In the genomic region with DNA sequence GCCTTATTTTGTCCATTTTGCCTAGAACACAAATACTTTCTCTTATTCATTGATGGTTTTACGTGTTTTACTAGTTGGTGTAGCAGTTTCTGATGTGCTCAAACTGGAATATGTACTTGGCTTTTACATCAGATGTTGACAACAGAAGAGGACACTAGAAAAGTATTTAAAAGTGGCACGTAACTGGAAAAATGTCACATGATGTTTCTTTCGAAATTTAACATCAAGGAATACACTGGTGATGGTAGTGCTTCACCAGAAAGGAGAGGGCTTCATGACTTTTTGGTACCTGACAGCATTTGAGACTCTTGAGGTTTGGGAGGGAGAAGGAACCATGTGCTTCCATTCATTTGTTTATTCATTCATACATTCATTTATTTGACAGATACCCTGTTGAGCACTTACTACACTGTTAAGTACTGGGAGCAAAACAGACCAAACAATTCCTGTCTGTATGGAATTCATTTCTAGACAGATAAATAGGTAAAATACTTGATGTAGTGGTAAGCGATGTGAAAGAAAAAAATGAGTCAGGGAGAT, we compare ENCODE assay signal across 8 cellular contexts. TPM values are rescaled to one million over a fixed set of nuclear protein-coding genes. Genes with fewer than 3 reads are reported as not detected.
A peak's percentile ranks its signal among the peaks of the same experiment; 100 is the strongest.
DNase-seq lines count a peak whose midpoint lies in the region; ATAC-seq and TF ChIP-seq lines count a peak whose summit lies in the region.

No MANE protein-coding gene starts in this region.

- ATAC-seq in activated naive CD8-positive, alpha-beta T cell treated with anti-CD3 and anti-CD28 coated beads, Interleukin-2, amount 50 U/mL, for 24 hours, result no peak
- ATAC-seq in left lung, result no peak

- no peak for TF ChIP-seq CTCF in left lung (IDR thresholded peaks at IDR 0.05)

- H3K4me1 ChIP-seq in left lung, result peaks cover 24 to 35% of the 10 kb centered on the region in 2 donors
- H3K4me1 ChIP-seq in thymus (ENCODE audit: control insufficient read depth, insufficient read depth, low read length), result peaks cover 9% of the 10 kb centered on the region

- CTCF ChIA-PET in activated naive CD4-positive, alpha-beta T cell treated with anti-CD3 and anti-CD28 coated beads, Interleukin-2, amount 10 ng/mL, durations not matched to agents 7 days and 5 days (lab: Charles Lee), result no interaction called here

- peaks cover 10% of the 10 kb centered on the region for H3K27me3 Mint-ChIP-seq in activated naive CD4-positive, alpha-beta T cell treated with anti-CD3 and anti-CD28 coated beads, Interleukin-2, amount 10 ng/mL, durations not matched to agents 7 days and 5 days
- H3K27me3 Mint-ChIP-seq in activated naive CD8-positive, alpha-beta T cell treated with anti-CD3 and anti-CD28 coated beads, Interleukin-2, amount 50 U/mL, for 24 hours, result no peaks in the 10 kb centered on the region

- intact Hi-C loops in left lung (cut with DNase I), result no loop called here

- DNase-seq in activated naive CD4-positive, alpha-beta T cell treated with anti-CD3 and anti-CD28 coated beads, Interleukin-2, amount 10 ng/mL, durations not matched to agents 7 days and 5 days, result no peak
- DNase-seq in activated naive CD4-positive, alpha-beta T cell treated with anti-CD3 and anti-CD28 coated beads, Interleukin-2, amount 50 U/mL, for 16 hours, result no peak
- DNase-seq in activated naive CD8-positive, alpha-beta T cell treated with anti-CD3 and anti-CD28 coated beads, Interleukin-2, amount 50 U/mL, for 24 hours, result no peak
- no peak for DNase-seq in left lung
- no peak for DNase-seq in GM03348 (ENCODE audit: low spot score)
- no peak for DNase-seq in NCI-H1417 treated with DMSO at 0.1 percent for 48 hours (lab: John Stamatoyannopoulos, UW)
- no peak for DNase-seq in SKM-1 (lab: John Stamatoyannopoulos, UW; ENCODE audit: unreplicated experiment)

- H3K36me3 Mint-ChIP-seq in activated naive CD4-positive, alpha-beta T cell treated with anti-CD3 and anti-CD28 coated beads, Interleukin-2, amount 10 ng/mL, durations not matched to agents 7 days and 5 days, result peaks cover 36% of the 10 kb centered on the region
- peaks cover 26% of the 10 kb centered on the region for H3K36me3 Mint-ChIP-seq in activated naive CD8-positive, alpha-beta T cell treated with anti-CD3 and anti-CD28 coated beads, Interleukin-2, amount 50 U/mL, for 24 hours (ENCODE audit: low read depth)

- H3K4me1 Mint-ChIP-seq in activated naive CD4-positive, alpha-beta T cell treated with anti-CD3 and anti-CD28 coated beads, Interleukin-2, amount 10 ng/mL, durations not matched to agents 7 days and 5 days, result peaks cover 41% of the 10 kb centered on the region
- peaks cover 35% of the 10 kb centered on the region for H3K4me1 Mint-ChIP-seq in activated naive CD8-positive, alpha-beta T cell treated with anti-CD3 and anti-CD28 coated beads, Interleukin-2, amount 50 U/mL, for 24 hours

- peak overlapping the region; percentile 89 for H3K4me3 Mint-ChIP-seq in activated naive CD4-positive, alpha-beta T cell treated with anti-CD3 and anti-CD28 coated beads, Interleukin-2, amount 10 ng/mL, durations not matched to agents 7 days and 5 days
- peak overlapping the region; percentile 95 for H3K4me3 Mint-ChIP-seq in activated naive CD8-positive, alpha-beta T cell treated with anti-CD3 and anti-CD28 coated beads, Interleukin-2, amount 50 U/mL, for 24 hours

- H3K9me3 Mint-ChIP-seq in activated naive CD4-positive, alpha-beta T cell treated with anti-CD3 and anti-CD28 coated beads, Interleukin-2, amount 10 ng/mL, durations not matched to agents 7 days and 5 days, result no peaks in the 10 kb centered on the region
- H3K9me3 Mint-ChIP-seq in activated naive CD8-positive, alpha-beta T cell treated with anti-CD3 and anti-CD28 coated beads, Interleukin-2, amount 50 U/mL, for 24 hours, result peaks cover 6% of the 10 kb centered on the region

- H3K9me3 ChIP-seq in left lung (no peaks in the 10 kb centered on the region), thymus (ENCODE audit: control insufficient read depth) (no peaks in the 10 kb centered on the region)

- H3K36me3 ChIP-seq in left lung (peaks cover 0 to 8% of the 10 kb centered on the region in 2 donors), thymus (ENCODE audit: control insufficient read depth, insufficient read depth) (peaks cover under 1% of the 10 kb centered on the region)

- H3K27me3 ChIP-seq in left lung (no peaks in the 10 kb centered on the region), thymus (ENCODE audit: control insufficient read depth, insufficient read depth) (no peaks in the 10 kb centered on the region)

- H3K27ac Mint-ChIP-seq in activated naive CD4-positive, alpha-beta T cell treated with anti-CD3 and anti-CD28 coated beads, Interleukin-2, amount 10 ng/mL, durations not matched to agents 7 days and 5 days, result peak overlapping the region; percentile 85
- peak overlapping the region; percentile 52 for H3K27ac Mint-ChIP-seq in activated naive CD8-positive, alpha-beta T cell treated with anti-CD3 and anti-CD28 coated beads, Interleukin-2, amount 50 U/mL, for 24 hours

- H3K27ac ChIP-seq in left lung (no peak overlapping the region), thymus (ENCODE audit: low read depth) (no peak overlapping the region)

- H3K4me3 ChIP-seq in left lung (peak overlapping the region; percentile 97), thymus (ENCODE audit: low read length) (peak overlapping the region; percentile 79)

- WGBS in thymus, result 87% methylated on average over 4 of the region's 4 CpGs

RNA-seq across cellular contexts. Expression of a gene that starts 1.5 kb away (rescaled TPM):
- total RNA-seq in left lung, result 10 to 100 TPM; 56.2 to 76.6 TPM
- 19.1 TPM for polyA plus RNA-seq in thymus
